In the genomic region with DNA sequence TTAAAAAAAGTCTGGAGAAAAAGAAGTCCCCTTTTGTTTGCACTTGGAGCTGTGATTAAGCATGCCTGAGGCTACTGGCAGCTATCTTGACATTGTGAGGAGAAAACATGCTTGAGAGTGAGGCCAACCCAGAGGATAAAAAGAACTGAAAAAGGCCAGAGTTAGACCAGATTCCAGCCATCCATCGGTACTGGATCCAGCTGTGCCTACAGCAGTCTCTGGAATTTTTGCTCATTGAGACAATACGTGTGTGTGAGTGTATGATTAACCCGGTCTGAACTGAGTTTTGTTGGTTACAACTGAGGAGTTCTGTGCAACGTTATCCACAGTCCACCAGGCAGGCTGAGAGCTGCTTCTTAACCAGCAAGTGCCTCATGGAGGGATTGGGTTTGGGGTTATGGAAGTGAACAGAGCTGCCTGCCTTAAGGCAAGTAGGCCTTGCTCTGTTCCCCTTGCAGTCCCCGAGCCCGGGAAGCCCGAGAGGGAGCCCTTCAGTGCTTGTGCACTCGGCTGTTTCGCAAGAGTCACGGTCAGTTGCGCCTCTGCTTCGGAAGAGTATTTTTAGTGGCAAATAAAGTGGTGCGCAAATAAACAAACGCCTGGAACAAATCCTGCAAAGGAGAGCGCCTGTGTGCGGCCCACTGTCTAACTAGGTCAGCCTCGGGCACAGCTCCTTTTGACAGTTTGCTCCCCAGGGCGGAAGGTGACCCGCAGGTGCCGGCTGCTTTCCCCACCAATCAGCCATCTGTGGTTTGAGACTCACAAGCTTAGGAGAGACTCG, we compare ENCODE assay signal across 10 cellular contexts. TPM values are rescaled to one million over a fixed set of nuclear protein-coding genes. Genes with fewer than 3 reads are reported as not detected.
DNase-seq lines count a peak whose midpoint lies in the region; ATAC-seq, FAIRE-seq and TF ChIP-seq lines count a peak whose summit lies in the region.
"Had no signal": no experiment of that assay in that cellular context is flagged by ENCODE, and none has a peak within 500 bp of the region (broad histone marks: within the 10 kb centered on the region; RNA-seq: fewer than 3 reads in every experiment).

No MANE protein-coding gene starts in this region.

- no peak overlapping the region for H2BK12ac ChIP-seq in H1 (ENCODE audit: low read depth, low read length)

- no peak overlapping the region for H4K5ac ChIP-seq in H1 (ENCODE audit: insufficient read length, low read depth, low read length)

- no peak overlapping the region for H3K4me2 ChIP-seq in H1 (ENCODE audit: insufficient read depth in 1 of 2, low read depth in 2 of 2, low read length in 2 of 2)

- H2BK20ac ChIP-seq in H1 (ENCODE audit: low read length), result no peak overlapping the region

- no peak overlapping the region for H3K56ac ChIP-seq in H1 (replicated peaks; ENCODE audit: insufficient read length, low read depth, low read length)

- H3K23me2 ChIP-seq in H1 (ENCODE audit: low read depth, low read length), result no peaks in the 10 kb centered on the region; the same call in 1 of the 2 replicates

- H3K9me3 Mint-ChIP-seq in CD14-positive monocyte, result peaks cover 0 to 9% (median 2%) of the 10 kb centered on the region in 7 donors

- H3K9me3 ChIP-seq in H1 (ENCODE audit: insufficient read depth in 2 of 2, low read depth in 1 of 2, low read length in 1 of 2) (no peaks in the 10 kb centered on the region), mucosa of descending colon (no peaks in the 10 kb centered on the region)

- no peak overlapping the region for H3K27ac ChIP-seq in H1 (ENCODE audit: low read depth, low read length)

- peak overlapping the region; percentile 81; the same call in 1 of the 2 replicates for H2BK15ac ChIP-seq in H1 (ENCODE audit: low read length)

- ATAC-seq in mucosa of descending colon (peak; percentile 63), HG02852 (IDR thresholded peaks at IDR 0.05; ENCODE audit: unreplicated experiment) (no peak), HG02642 (IDR thresholded peaks at IDR 0.05; ENCODE audit: poor library complexity, unreplicated experiment) (no peak), HG03442 (IDR thresholded peaks at IDR 0.05; ENCODE audit: unreplicated experiment) (no peak)

- H3K14ac ChIP-seq in H1 (ENCODE audit: insufficient read length), result no peak overlapping the region

- DNase-seq in CD14-positive monocyte (ENCODE audit: low spot score) (peak; percentile 71), NCI-H187 treated with DMSO at 0.1 percent for 48 hours (lab: John Stamatoyannopoulos, UW) (peak; percentile 76), H1 (ENCODE audit: low read depth in 1 of 2, low spot score in 2 of 2) (no peak), mucosa of descending colon (peak; percentile 32 to 62 (median 47)), NCI-H2227 treated with DMSO at 0.1 percent for 48 hours (lab: John Stamatoyannopoulos, UW) (no peak)

- intact Hi-C loops in CD14-positive monocyte (cut with micrococcal nuclease) (loop anchor here (10.0 kb wide), 2 partner anchors 59 to 191 kb away; partner anchors contain the start of genes CCDC149 (in 1 of the 2) and SEPSECS (in 1 of the 2)), mucosa of descending colon (cut with DNase I, micrococcal nuclease) (loop anchor here in 1 of 2 donors (10.0 kb wide), 1 partner anchor 171 kb away; no protein-coding TSS in a partner anchor)

- peak overlapping the region; percentile 55 for H4K91ac ChIP-seq in H1 (replicated peaks; ENCODE audit: insufficient read length, low read length)

- H3K9ac ChIP-seq in H1 (replicated peaks in 1 of 4; ENCODE audit: extremely low read depth in 1 of 4, low read depth in 3 of 4, low read length in 3 of 4), result no peak overlapping the region

- H3K4me1 ChIP-seq in H1 (replicated peaks in 1 of 4; ENCODE audit: control insufficient read depth in 3 of 4, insufficient read depth in 4 of 4, low read length in 3 of 4), result peaks cover 0 to 2% (median 0%) of the 10 kb centered on the region in 4 experiments; a peak in 1 of 7 replicates
- H3K4me1 ChIP-seq in mucosa of descending colon (ENCODE audit: low read depth), result no peaks in the 10 kb centered on the region

- H4K20me1 ChIP-seq in H1 (replicated peaks in 1 of 2; ENCODE audit: control insufficient read depth in 1 of 2, insufficient read depth in 2 of 2, low read length in 2 of 2), result no peaks in the 10 kb centered on the region

- H2AFZ ChIP-seq in H1 (ENCODE audit: low read length), result peak overlapping the region; percentile 48; the same call in 1 of the 2 replicates

- peaks cover 78% of the 10 kb centered on the region for H3K4me1 Mint-ChIP-seq in CD14-positive monocyte

- H3K4me3 Mint-ChIP-seq in CD14-positive monocyte, result peak overlapping the region; percentile 78 to 88

- POLR2A ChIA-PET in H1 (lab: Charles Lee; ENCODE audit: partially characterized antibody), result interaction anchor here (0.9 kb wide), 1 partner anchor 275 kb away, joined by 3 read pairs; no protein-coding TSS in a partner anchor

- no peak for TF ChIP-seq EP300 in H1 (IDR thresholded peaks at IDR 0.05; ENCODE audit: borderline replicate concordance in 1 of 2, low read depth in 2 of 2, low read length in 2 of 2)

- no peak overlapping the region for H4K8ac ChIP-seq in H1 (ENCODE audit: extremely low read depth, insufficient read depth, low read length)

- H2BK120ac ChIP-seq in H1 (replicated peaks; ENCODE audit: low read depth, low read length), result no peak overlapping the region

- H3K79me2 ChIP-seq in H1 (ENCODE audit: control insufficient read depth in 1 of 2, insufficient read depth in 2 of 2, low read length in 2 of 2), result no peaks in the 10 kb centered on the region

- no peak overlapping the region for H2AK5ac ChIP-seq in H1 (ENCODE audit: low read depth, low read length)

- H3K27me3 Mint-ChIP-seq in CD14-positive monocyte (ENCODE audit: low read depth in 3 of 3), result peaks cover 0 to 1% (median 0%) of the 10 kb centered on the region in 3 donors

- no peak overlapping the region for H3K23ac ChIP-seq in H1 (ENCODE audit: insufficient read length)

- CTCF ChIA-PET in H1 (lab: Charles Lee; ENCODE audit: partially characterized antibody), result interaction anchor here (0.6 to 3.0 kb wide), 5 partner anchors 11 to 485 kb away, joined by 3 to 13 read pairs (median 3); no protein-coding TSS in a partner anchor

- H3K27me3 ChIP-seq in H1 (replicated peaks in 1 of 4; ENCODE audit: control insufficient read depth in 3 of 4, extremely low read depth in 1 of 4, insufficient read depth in 3 of 4, low read length in 3 of 4), result no peaks in the 10 kb centered on the region

- FAIRE-seq in H1 (lab: Jason Lieb, UNC), result no peak
- FAIRE-seq: TTC549, urothelium cell line had no signal

- TF ChIP-seq CTCF in CD14-positive monocyte (IDR thresholded peaks at IDR 0.05) (no peak), H1 (IDR thresholded peaks at IDR 0.05; ENCODE audit: control extremely low read depth in 1 of 3, insufficient read depth in 1 of 3, low read depth in 1 of 3, low read length in 3 of 3) (no peak), mucosa of descending colon (IDR thresholded peaks at IDR 0.05) (no peak)

- no peak for TF ChIP-seq RAD21 in H1 (IDR thresholded peaks at IDR 0.05 in 1 of 2, conservative IDR thresholded peaks at IDR 0.05 in 1 of 2; ENCODE audit: low read depth in 2 of 2, low read length in 2 of 2)

- peak overlapping the region; percentile 60 for H3K18ac ChIP-seq in H1 (ENCODE audit: extremely low read depth, low read length)

- peak overlapping the region; percentile 72 for H3K4ac ChIP-seq in H1 (replicated peaks; ENCODE audit: insufficient read length, low read depth, low read length)

- H3K4me3 ChIP-seq in H1 (ENCODE audit: extremely low read depth in 1 of 4, insufficient read depth in 2 of 4, low read depth in 3 of 4, low read length in 4 of 4), result no peak overlapping the region
- no peak overlapping the region for H3K4me3 ChIP-seq in mucosa of descending colon

- H3K79me1 ChIP-seq in H1 (ENCODE audit: low read depth, low read length), result no peaks in the 10 kb centered on the region; the same call in 1 of the 2 replicates

- WGBS in H1 (ENCODE audit: extremely low coverage in 1 of 2, insufficient coverage in 1 of 2, insufficient read length in 1 of 2, insufficient replicate concordance in 2 of 2, low coverage in 1 of 2, low lambda C conversion rate in 2 of 2, missing lambda C conversion rate in 1 of 2), 2 experiments, result 83% methylated on average over 21 of the region's 21 CpGs; no CpG with 5 or more reads in 1 of the 2 experiments

- peak overlapping the region; percentile 89 to 97 (median 95) for H3K27ac Mint-ChIP-seq in CD14-positive monocyte

- peaks cover 0 to 4% of the 10 kb centered on the region in 2 donors for H3K36me3 Mint-ChIP-seq in CD14-positive monocyte

- H2BK5ac ChIP-seq in H1 (ENCODE audit: low read depth, low read length), result no peak overlapping the region

- H3K36me3 ChIP-seq in H1 (ENCODE audit: control insufficient read depth in 2 of 4, insufficient read depth in 4 of 4, low read length in 3 of 4), result no peaks in the 10 kb centered on the region
- no peaks in the 10 kb centered on the region for H3K36me3 ChIP-seq in mucosa of descending colon (ENCODE audit: low read depth)

- TF ChIP-seq POLR2A in H1 (IDR thresholded peaks at IDR 0.05; ENCODE audit: control extremely low read depth in 1 of 2, low read depth in 2 of 2, low read length in 2 of 2), result no peak

TF ChIP-seq in H1, 55 proteins besides CTCF, POLR2A, EP300 and RAD21:
- no peak for TF ChIP-seq SUZ12 (IDR thresholded peaks at IDR 0.05; ENCODE audit: low read length)
- TF ChIP-seq CEBPB (IDR thresholded peaks at IDR 0.05; ENCODE audit: low read depth, low read length), result peak; percentile 82
- TF ChIP-seq BRCA1 (IDR thresholded peaks at IDR 0.05; ENCODE audit: low read depth, low read length), result no peak

RNA-seq across cellular contexts. Expression of gene LGI2, which starts 57.1 kb away (rescaled TPM):
- polyA plus RNA-seq in CD14-positive monocyte (under 1 TPM; 0.30 to 0.33 TPM), H1 (2011; rRNA removed) (1.4 and 2.3 TPM in 2 replicates)
- total RNA-seq in H1 (2021; fragmentation: NEBNext Ultra II Directional; extraction: Animal tissue kit (Norgen Biotek cat#: 25700)), result 4.0 and 4.8 TPM in 2 replicates
- 2.5 TPM for polyA plus RNA-seq in H1 (2011; cell fraction: cytosol; rRNA removed)
- polyA plus RNA-seq in H1 (2011; cell fraction: nucleus; rRNA removed), result 1.4 TPM
- polyA plus RNA-seq in H1 (2012, experiment 1 of 2), result 1.7 to 3.3 TPM (median 2.3 TPM) in 4 replicates
- 0.50 TPM for polyA plus RNA-seq in H1 (2012, experiment 2 of 2)
- polyA plus RNA-seq in H1 (2013, experiment 1 of 2), result 2.0 TPM
- 2.2 TPM for polyA plus RNA-seq in H1 (2013, experiment 2 of 2)
- polyA minus RNA-seq in H1 (2011; rRNA and poly(A)+ RNA removed), result 2.7 and 4.1 TPM in 2 replicates
- polyA minus RNA-seq in H1 (2011; cell fraction: cytosol; rRNA and poly(A)+ RNA removed), result 1.2 TPM
- 3.0 TPM for polyA minus RNA-seq in H1 (2011; cell fraction: nucleus; rRNA and poly(A)+ RNA removed)
- 1 to 10 TPM in 1 of 3 donors, under 1 TPM in 2; 0.43 to 2.5 (median 0.53) TPM for total RNA-seq in mucosa of descending colon

Comparison
In these comparisons a context has a peak if more than half of its experiments do, and no peak if none do; other contexts are left out.
1. DNase-seq: peak in CD14-positive monocyte (single experiment), NCI-H187 treated with DMSO at 0.1 percent for 48 hours (single experiment) and mucosa of descending colon (3 of 3); none in H1 (0 of 2) and NCI-H2227 treated with DMSO at 0.1 percent for 48 hours (single experiment).